In the genomic region with DNA sequence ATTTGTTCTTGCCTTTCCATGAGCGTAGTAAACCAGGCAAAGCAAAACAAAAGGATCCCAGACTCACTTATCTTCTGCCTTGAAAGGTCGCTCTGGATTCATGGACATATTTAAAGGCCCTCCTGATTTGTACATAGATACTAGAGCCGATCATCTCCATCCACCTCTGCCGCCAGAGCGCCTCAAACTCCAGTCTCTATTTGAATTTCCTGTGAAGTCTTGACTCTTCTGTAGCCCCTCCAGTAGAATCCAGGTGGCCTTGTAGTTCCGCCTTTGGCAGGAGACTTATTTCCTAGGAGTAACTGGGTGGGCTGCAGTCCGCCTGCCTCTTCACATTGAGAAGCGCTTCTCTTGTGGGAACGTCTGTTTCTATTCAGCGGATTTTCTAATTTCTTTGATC, we compare ENCODE assay signal across 10 cellular contexts. TPM values are rescaled to one million over a fixed set of nuclear protein-coding genes. Genes with fewer than 3 reads are reported as not detected.
A peak's percentile ranks its signal among the peaks of the same experiment; 100 is the strongest.
DNase-seq lines count a peak whose midpoint lies in the region; ATAC-seq and TF ChIP-seq lines count a peak whose summit lies in the region.
"Had no signal": no experiment of that assay in that cellular context is flagged by ENCODE, and none has a peak within 500 bp of the region (broad histone marks: within the 10 kb centered on the region; RNA-seq: fewer than 3 reads in every experiment).

No MANE protein-coding gene starts in this region.

- no peak for ATAC-seq in HG02763 (IDR thresholded peaks at IDR 0.05; ENCODE audit: unreplicated experiment)
- ATAC-seq: HCT116 had no signal

- 15 to 20% (median 17%) methylated on average over 10 of the region's 10 CpGs for WGBS in spleen, 5 donors

- peak overlapping the region; percentile 99 for H2AFZ ChIP-seq in SU-DHL-6 (ENCODE audit: low read depth, low read length, severe bottlenecking)

- no peaks in the 10 kb centered on the region for H4K20me1 ChIP-seq in SU-DHL-6 (ENCODE audit: low read depth, low read length)

- peaks cover 19 to 40% (median 33%) of the 10 kb centered on the region in 6 donors for H3K4me1 ChIP-seq in spleen

- CTCF ChIA-PET in activated CD4-positive, alpha-beta T cell treated with anti-CD3 and anti-CD28 coated beads, Interleukin-2, amount 10 ng/mL, durations not matched to agents 7 days and 5 days (lab: Charles Lee), result interaction anchor here (1.6 kb wide), 1 partner anchor 15 kb away, joined by 4 read pairs; no protein-coding TSS in a partner anchor

- no peak for TF ChIP-seq POLR2A in spleen (IDR thresholded peaks at IDR 0.05)

- H3K9ac ChIP-seq in SU-DHL-6 (ENCODE audit: low read length), result peak overlapping the region; percentile 67; the same call in 1 of the 2 replicates

- no peaks in the 10 kb centered on the region for H3K79me2 ChIP-seq in SU-DHL-6 (ENCODE audit: insufficient read depth, low read length)

- POLR2A ChIA-PET in activated CD4-positive, alpha-beta T cell treated with anti-CD3 and anti-CD28 coated beads, Interleukin-2, amount 10 ng/mL, durations not matched to agents 7 days and 5 days (lab: Charles Lee), result no interaction called here

- no peaks in the 10 kb centered on the region for H3K9me2 ChIP-seq in SU-DHL-6 (replicated peaks; ENCODE audit: insufficient read depth, low read length)

- H3K27me3 ChIP-seq in SU-DHL-6 (ENCODE audit: low read length) (no peaks in the 10 kb centered on the region), spleen (replicated peaks in 1 of 7) (peaks cover 8 to 100% (median 81%) of the 10 kb centered on the region in 7 donors)

- H3K36me3 ChIP-seq in SU-DHL-6 (ENCODE audit: low read length), result no peaks in the 10 kb centered on the region
- no peaks in the 10 kb centered on the region for H3K36me3 ChIP-seq in spleen

- H3K4me1 Mint-ChIP-seq in activated CD4-positive, alpha-beta T cell treated with anti-CD3 and anti-CD28 coated beads, Interleukin-2, amount 10 ng/mL, durations not matched to agents 7 days and 5 days, result peaks cover 36% of the 10 kb centered on the region

- peaks cover 10% of the 10 kb centered on the region for H3K36me3 Mint-ChIP-seq in activated CD4-positive, alpha-beta T cell treated with anti-CD3 and anti-CD28 coated beads, Interleukin-2, amount 10 ng/mL, durations not matched to agents 7 days and 5 days (ENCODE audit: low read depth)

- H3K9me3 ChIP-seq in SU-DHL-6 (ENCODE audit: insufficient read depth, low read length) (no peaks in the 10 kb centered on the region), spleen (peaks cover 0 to 5% (median 0%) of the 10 kb centered on the region in 8 donors)

- peak overlapping the region; percentile 74 for H3K4me3 ChIP-seq in SU-DHL-6 (ENCODE audit: insufficient read depth, low read length, poor library complexity, severe bottlenecking)
- H3K4me3 ChIP-seq in foreskin fibroblast (ENCODE audit: low read depth in 1 of 2, low read length in 2 of 2), result peak overlapping the region; percentile 71 to 77
- peak overlapping the region in 6 of 8 donors; percentile 56 to 71 (median 60) for H3K4me3 ChIP-seq in spleen

- H3K27me3 Mint-ChIP-seq in activated CD4-positive, alpha-beta T cell treated with anti-CD3 and anti-CD28 coated beads, Interleukin-2, amount 10 ng/mL, durations not matched to agents 7 days and 5 days, result peaks cover 83% of the 10 kb centered on the region

- H3F3A ChIP-seq in SU-DHL-6 (ENCODE audit: insufficient read depth), result no peaks in the 10 kb centered on the region

- H3K4me3 Mint-ChIP-seq in activated CD4-positive, alpha-beta T cell treated with anti-CD3 and anti-CD28 coated beads, Interleukin-2, amount 10 ng/mL, durations not matched to agents 7 days and 5 days, result peak overlapping the region; percentile 78

- TF ChIP-seq CTCF in SU-DHL-6 (IDR thresholded peaks at IDR 0.05; ENCODE audit: insufficient read depth, low read length, poor library complexity, severe bottlenecking) (no peak), foreskin fibroblast (IDR thresholded peaks at IDR 0.05; ENCODE audit: low read depth, low read length) (no peak), spleen (IDR thresholded peaks at IDR 0.05 in 8 of 11, conservative IDR thresholded peaks at IDR 0.05 in 3 of 11) (no peak)

- no peaks in the 10 kb centered on the region for H3K9me3 Mint-ChIP-seq in activated CD4-positive, alpha-beta T cell treated with anti-CD3 and anti-CD28 coated beads, Interleukin-2, amount 10 ng/mL, durations not matched to agents 7 days and 5 days

- DNase-seq in activated CD4-positive, alpha-beta T cell treated with anti-CD3 and anti-CD28 coated beads, Interleukin-2, amount 10 ng/mL, durations not matched to agents 7 days and 5 days, result no peak
- no peak for DNase-seq in activated CD4-positive, alpha-beta T cell treated with anti-CD3 and anti-CD28 coated beads, Interleukin-2, amount 50 U/mL, for 48 hours
- DNase-seq in foreskin fibroblast (no peak), spleen (no peak), SHP77 treated with DMSO at 0.1 percent for 48 hours (lab: John Stamatoyannopoulos, UW) (no peak), NCI-H774 (lab: John Stamatoyannopoulos, UW) (no peak)

- peak overlapping the region; percentile 91 for H3K4me2 ChIP-seq in SU-DHL-6 (ENCODE audit: low read depth, low read length, poor library complexity, severe bottlenecking)

- peak overlapping the region; percentile 1 for H3K27ac Mint-ChIP-seq in activated CD4-positive, alpha-beta T cell treated with anti-CD3 and anti-CD28 coated beads, Interleukin-2, amount 10 ng/mL, durations not matched to agents 7 days and 5 days

- H3K27ac ChIP-seq in SU-DHL-6 (ENCODE audit: low read depth, low read length) (no peak overlapping the region), spleen (no peak overlapping the region)

- intact Hi-C loops in spleen (cut with DNase I; ENCODE audit: low total_unique reads), result no loop called here

RNA-seq across cellular contexts. Expression of gene SIX1, which starts 8.8 kb away (rescaled TPM):
- not detected for total RNA-seq in activated CD4-positive, alpha-beta T cell treated with anti-CD3 and anti-CD28 coated beads, Interleukin-2, amount 10 ng/mL, durations not matched to agents 7 days and 5 days
- not detected for total RNA-seq in spleen
- polyA plus RNA-seq in spleen, result under 1 TPM in 1 of 3 donors, not detected in 2; 0.03 TPM
- total RNA-seq: activated CD8-positive, alpha-beta memory T cell treated with anti-CD3 and anti-CD28 coated beads for 36 hours had no signal
